In the genomic region with DNA sequence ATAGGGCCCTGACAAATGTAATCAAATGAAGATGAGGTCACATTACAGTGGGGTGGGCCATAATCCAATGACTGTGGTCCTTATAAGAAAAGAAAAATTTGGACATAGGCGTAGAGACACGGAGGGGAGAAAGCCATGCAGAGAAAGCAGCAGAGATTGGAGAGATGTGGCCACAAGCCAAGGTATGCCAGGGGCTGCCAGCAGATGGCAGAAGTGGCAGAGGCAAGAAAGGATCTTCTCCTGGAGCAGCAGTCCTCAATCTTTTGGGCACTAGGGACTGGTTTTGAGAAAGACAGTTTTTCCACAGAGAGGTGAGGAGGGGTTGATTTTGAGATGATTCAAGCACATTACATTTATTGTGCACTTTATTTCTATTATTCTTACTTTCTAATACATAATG, we compare ENCODE assay signal across 8 cellular contexts.
A peak's percentile ranks its signal among the peaks of the same experiment; 100 is the strongest.
DNase-seq lines count a peak whose midpoint lies in the region; ATAC-seq, FAIRE-seq and TF ChIP-seq lines count a peak whose summit lies in the region.

No MANE protein-coding gene starts in this region.

- no peak for FAIRE-seq in GM19239 (lab: Jason Lieb, UNC)

- H3K9me3 ChIP-seq in WERI-Rb-1 (ENCODE audit: severe bottlenecking) = no peaks in the 10 kb centered on the region

- H3K36me3 ChIP-seq in WERI-Rb-1 (no peaks in the 10 kb centered on the region), kidney epithelial cell (ENCODE audit: control insufficient read depth, insufficient read depth, low read length) (no peaks in the 10 kb centered on the region)

- TF ChIP-seq CTCF in WERI-Rb-1 (IDR thresholded peaks at IDR 0.05; ENCODE audit: low read depth, low read length) (peak; percentile 87), kidney epithelial cell (IDR thresholded peaks at IDR 0.05; ENCODE audit: insufficient read depth, low read length, poor library complexity, severe bottlenecking) (peak; percentile 8)

- ATAC-seq in HG03175 (IDR thresholded peaks at IDR 0.05; ENCODE audit: unreplicated experiment) = no peak
- ATAC-seq in HG02588 (IDR thresholded peaks at IDR 0.05; ENCODE audit: unreplicated experiment) = no peak

- H3K4me3 ChIP-seq in WERI-Rb-1 (ENCODE audit: low read depth, low read length) = no peak overlapping the region
- no peak overlapping the region for H3K4me3 ChIP-seq in kidney epithelial cell (ENCODE audit: low read depth, low read length)

- H3K27me3 ChIP-seq in WERI-Rb-1 (ENCODE audit: insufficient read depth, low read depth, severe bottlenecking) = no peaks in the 10 kb centered on the region
- H3K27me3 ChIP-seq in kidney epithelial cell (ENCODE audit: control insufficient read depth, insufficient read depth, low read length) = no peaks in the 10 kb centered on the region

- DNase-seq in NCI-H2029 (lab: John Stamatoyannopoulos, UW) (peak; percentile 7), NCI-H2029 treated with DMSO at 0.1 percent for 48 hours (lab: John Stamatoyannopoulos, UW) (no peak), HT-29 (ENCODE audit: low spot score) (peak; percentile 22), WERI-Rb-1 (peak; percentile 41), kidney epithelial cell (ENCODE audit: low read depth) (no peak), GM19239 (ENCODE audit: insufficient read length, low spot score) (no peak)

- no peak overlapping the region for H3K27ac ChIP-seq in WERI-Rb-1

Comparison
In these comparisons a context has a peak if more than half of its experiments do, and no peak if none do; other contexts are left out.
1. DNase-seq: peak in NCI-H2029 (single experiment), HT-29 (single experiment) and WERI-Rb-1 (single experiment); none in NCI-H2029 treated with DMSO at 0.1 percent for 48 hours (single experiment), kidney epithelial cell (single experiment) and GM19239 (single experiment).